ENCODE assay signal across 1 cellular context in genomic region chr2:37142546-37142945, GRCh38.
TF ChIP-seq lines count a peak whose summit lies in the region.

No MANE protein-coding gene starts in this region.

TF ChIP-seq in IMR-90, 13 proteins besides CTCF, POLR2A, EP300 and RAD21:
- TF ChIP-seq SMC3 (IDR thresholded peaks at IDR 0.05; ENCODE audit: low read depth, low read length) (no peak), BHLHE40 (IDR thresholded peaks at IDR 0.05; ENCODE audit: low read depth, low read length) (no peak), NFE2L2 (IDR thresholded peaks at IDR 0.05; ENCODE audit: low read depth, low read length) (no peak), USF2 (IDR thresholded peaks at IDR 0.05; ENCODE audit: low read depth, low read length) (no peak), RCOR1 (IDR thresholded peaks at IDR 0.05; ENCODE audit: insufficient replicate concordance, low read length) (no peak), MXI1 (IDR thresholded peaks at IDR 0.05; ENCODE audit: borderline replicate concordance, low read depth, low read length) (no peak), CEBPB (IDR thresholded peaks at IDR 0.05; ENCODE audit: low read depth, low read length) (no peak)
